In genomic region chr20:53739799-53740785, GRCh38 we compare ENCODE assay signal across 8 cellular contexts.
A peak's percentile ranks its signal among the peaks of the same experiment; 100 is the strongest.
DNase-seq lines count a peak whose midpoint lies in the region; ATAC-seq and TF ChIP-seq lines count a peak whose summit lies in the region.

No MANE protein-coding gene starts in this region.

- peak; percentile 40 for ATAC-seq in HG03095 (IDR thresholded peaks at IDR 0.05; ENCODE audit: unreplicated experiment)

- H3K4me1 ChIP-seq in spleen = peaks cover 33 to 71% (median 60%) of the 10 kb centered on the region in 6 donors

- intact Hi-C loops in spleen (cut with DNase I; ENCODE audit: low total_unique reads) = loop anchor here (10.0 kb wide), 1 partner anchor 105 kb away; no protein-coding TSS in a partner anchor

- 0 out of 2 replicates have a peak, but pooled peaks have one; percentile 13 for TF ChIP-seq POLR2A in Raji (IDR thresholded peaks at IDR 0.05; ENCODE audit: insufficient read depth, low read depth, low read length)
- no peak for TF ChIP-seq POLR2A in spleen (IDR thresholded peaks at IDR 0.05)

- H3K27me3 ChIP-seq in spleen (replicated peaks in 1 of 7) = no peaks in the 10 kb centered on the region

- H3K9me3 ChIP-seq in spleen = no peaks in the 10 kb centered on the region

- H3K36me3 ChIP-seq in spleen = no peaks in the 10 kb centered on the region

- peak overlapping the region; percentile 65 to 87 (median 80) for H3K27ac ChIP-seq in spleen

- peak; percentile 23 for DNase-seq in activated CD4-positive, alpha-beta T cell treated with anti-CD3 and anti-CD28 coated beads for 48 hours
- no peak for DNase-seq in activated CD4-positive, alpha-beta T cell treated with anti-CD3 and anti-CD28 coated beads for 1 hour
- DNase-seq in fibroblast of pulmonary artery (ENCODE audit: low read depth) (peak; percentile 36), spleen (no peak), DMS153 treated with DMSO at 0.1 percent for 48 hours (lab: John Stamatoyannopoulos, UW; ENCODE audit: unreplicated experiment) (no peak), 8988T (no peak)

- TF ChIP-seq CTCF in fibroblast of pulmonary artery (IDR thresholded peaks at IDR 0.05; ENCODE audit: low read length, missing control alignments) (no peak), spleen (IDR thresholded peaks at IDR 0.05 in 8 of 11, conservative IDR thresholded peaks at IDR 0.05 in 3 of 11) (no peak)

- WGBS in spleen, 5 donors = 31 to 36% (median 35%) methylated on average over 16 of the region's 16 CpGs

- H3K4me3 ChIP-seq in fibroblast of pulmonary artery (replicated peaks; ENCODE audit: low read depth, low read length) (peak overlapping the region; percentile 17), spleen (peak overlapping the region in 2 of 8 donors; percentile 23 to 48)

Comparison
In these comparisons a context has a peak if more than half of its experiments do, and no peak if none do; other contexts are left out.
1. DNase-seq: peak in activated CD4-positive, alpha-beta T cell treated with anti-CD3 and anti-CD28 coated beads for 48 hours (single experiment) and fibroblast of pulmonary artery (single experiment); none in activated CD4-positive, alpha-beta T cell treated with anti-CD3 and anti-CD28 coated beads for 1 hour (single experiment), spleen (single experiment), DMS153 treated with DMSO at 0.1 percent for 48 hours (single experiment) and 8988T (single experiment).